Comparison of ENCODE assay signal across 13 cellular contexts in genomic region chr1:111221276-111221632, GRCh38. TPM values are rescaled to one million over a fixed set of nuclear protein-coding genes. Genes with fewer than 3 reads are reported as not detected.
DNase-seq lines count a peak whose midpoint lies in the region; ATAC-seq and TF ChIP-seq lines count a peak whose summit lies in the region.
"Had no signal": no experiment of that assay in that cellular context is flagged by ENCODE, and none has a peak within 500 bp of the region (broad histone marks: within the 10 kb centered on the region; RNA-seq: fewer than 3 reads in every experiment).

No MANE protein-coding gene starts in this region.

- H3K9me3 ChIP-seq in DND-41 (ENCODE audit: insufficient read depth, low read length, severe bottlenecking) (no peaks in the 10 kb centered on the region), gastroesophageal sphincter (no peaks in the 10 kb centered on the region)
- H3K9me3 ChIP-seq: gastrocnemius medialis, upper lobe of left lung had no signal

- H3K4me2 ChIP-seq in DND-41 (ENCODE audit: insufficient read depth, low read length), result peak overlapping the region; percentile 61

- TF ChIP-seq POLR2A in gastroesophageal sphincter (IDR thresholded peaks at IDR 0.05), result no peak

- TF ChIP-seq CTCF in DND-41 (IDR thresholded peaks at IDR 0.05; ENCODE audit: borderline replicate concordance, extremely low read depth, low read length, poor library complexity, severe bottlenecking), result no peak
- TF ChIP-seq CTCF in activated B cell treated with CpG ODN at 0.5 μM for 24 hours (IDR thresholded peaks at IDR 0.05), result no peak
- TF ChIP-seq CTCF in gastroesophageal sphincter (IDR thresholded peaks at IDR 0.05), result no peak

- H3K27ac ChIP-seq in DND-41 (ENCODE audit: low read length) (peak overlapping the region; percentile 97), gastroesophageal sphincter (no peak overlapping the region)
- H3K27ac ChIP-seq: gastrocnemius medialis had no signal

- H3K9ac ChIP-seq in DND-41 (ENCODE audit: low read depth, low read length), result peak overlapping the region; percentile 67

- no peak for TF ChIP-seq EP300 in gastroesophageal sphincter (IDR thresholded peaks at IDR 0.05)

- peaks cover 99% of the 10 kb centered on the region for H3K4me1 ChIP-seq in DND-41 (ENCODE audit: insufficient read depth, low read length)
- peaks cover 0 to 11% (median 0%) of the 10 kb centered on the region in 3 donors for H3K4me1 ChIP-seq in gastroesophageal sphincter
- H3K4me1 ChIP-seq: gastrocnemius medialis had no signal

- no peaks in the 10 kb centered on the region for H3K36me3 Mint-ChIP-seq in activated B cell treated with CpG ODN at 0.5 μM for 24 hours (ENCODE audit: low read depth)
- H3K36me3 Mint-ChIP-seq in naive B cell, result no peaks in the 10 kb centered on the region

- no peaks in the 10 kb centered on the region for H3K36me3 ChIP-seq in DND-41 (ENCODE audit: insufficient read depth, low read length)
- H3K36me3 ChIP-seq in gastroesophageal sphincter, result no peaks in the 10 kb centered on the region
- H3K36me3 ChIP-seq: gastrocnemius medialis, upper lobe of left lung had no signal

- no peaks in the 10 kb centered on the region for H3K9me3 Mint-ChIP-seq in activated B cell treated with CpG ODN at 0.5 μM for 24 hours
- peaks cover 0 to 4% (median 0%) of the 10 kb centered on the region in 7 donors for H3K9me3 Mint-ChIP-seq in naive B cell

- no peaks in the 10 kb centered on the region for H4K20me1 ChIP-seq in DND-41 (ENCODE audit: insufficient read depth, low read length)

- CTCF ChIA-PET in activated B cell treated with CpG ODN at 0.5 μM for 24 hours (lab: Charles Lee), result interaction anchor here (0.8 to 4.9 kb wide), 10 partner anchors 14 to 191 kb away, joined by 3 to 69 read pairs (median 8); partner anchors contain the start of genes CEPT1 and DRAM2

- H3K27me3 ChIP-seq in DND-41 (ENCODE audit: insufficient read depth, low read length, poor library complexity) (no peaks in the 10 kb centered on the region), gastroesophageal sphincter (no peaks in the 10 kb centered on the region)
- H3K27me3 ChIP-seq: gastrocnemius medialis, upper lobe of left lung had no signal

- POLR2A ChIA-PET in activated B cell treated with CpG ODN at 0.5 μM for 24 hours (lab: Charles Lee), result interaction anchor here (0.7 to 8.8 kb wide), 12 partner anchors 8 to 535 kb away, joined by 3 to 258 read pairs (median 6); partner anchors contain the start of genes ATP5PB, CEPT1, DRAM2 and WDR77

- 30 to 34% methylated on average over 1 to 2 of the region's 2 CpGs for WGBS in gastroesophageal sphincter (ENCODE audit: low coverage in 1 of 2), 2 donors

- peaks cover 89% of the 10 kb centered on the region for H3K4me1 Mint-ChIP-seq in activated B cell treated with CpG ODN at 0.5 μM for 24 hours
- H3K4me1 Mint-ChIP-seq in naive B cell, result peaks cover 85 to 94% (median 93%) of the 10 kb centered on the region in 3 donors

- H3K27ac Mint-ChIP-seq in activated B cell treated with CpG ODN at 0.5 μM for 24 hours (peak overlapping the region; percentile 95), naive B cell (peak overlapping the region; percentile 58 to 99 (median 94))

- H3K4me3 Mint-ChIP-seq in activated B cell treated with CpG ODN at 0.5 μM for 24 hours (peak overlapping the region; percentile 50), naive B cell (peak overlapping the region; percentile 65 to 85 (median 80))

- intact Hi-C loops in activated B cell treated with CpG ODN at 0.5 μM for 24 hours (cut with micrococcal nuclease), result loop anchor here (1.0 to 5.0 kb wide), 5 partner anchors 8 to 439 kb away; no protein-coding TSS in a partner anchor
- intact Hi-C loops in left colon (cut with DNase I, micrococcal nuclease), result loop anchor here in 1 of 2 donors (5.0 to 10.0 kb wide), 2 partner anchors 181 to 544 kb away; no protein-coding TSS in a partner anchor

- ATAC-seq in DND-41 (ENCODE audit: insufficient read depth, low read depth) (no peak), activated B cell treated with CpG ODN at 0.5 μM for 24 hours (ENCODE audit: low read depth) (no peak), naive B cell (ENCODE audit: low read depth in 2 of 2) (no peak), left colon (no peak), gastroesophageal sphincter (no peak), GM18861 (IDR thresholded peaks at IDR 0.05; ENCODE audit: unreplicated experiment) (no peak)
- ATAC-seq: gastrocnemius medialis had no signal

- H2AFZ ChIP-seq in DND-41 (ENCODE audit: low read depth, low read length), result no peak overlapping the region

- peak overlapping the region in 1 of 2 experiments; percentile 47; a peak in 2 of 4 replicates for H3K4me3 ChIP-seq in DND-41 (ENCODE audit: low read depth in 1 of 2, low read length in 2 of 2)
- peak overlapping the region; percentile 22 for H3K4me3 ChIP-seq in Jurkat, Clone E6-1 (ENCODE audit: low read length)
- no peak overlapping the region for H3K4me3 ChIP-seq in gastroesophageal sphincter
- H3K4me3 ChIP-seq: gastrocnemius medialis, upper lobe of left lung had no signal

- no peaks in the 10 kb centered on the region for H3K27me3 Mint-ChIP-seq in activated B cell treated with CpG ODN at 0.5 μM for 24 hours
- H3K27me3 Mint-ChIP-seq in naive B cell, result no peaks in the 10 kb centered on the region

- no peak for DNase-seq in DND-41
- no peak for DNase-seq in Jurkat, Clone E6-1 (ENCODE audit: low read depth, low spot score)
- no peak for DNase-seq in activated B cell treated with CpG ODN at 0.5 μM for 24 hours
- no peak for DNase-seq in naive B cell
- no peak for DNase-seq in left colon
- DNase-seq in NCI-H1105 treated with DMSO at 0.1 percent for 48 hours (lab: John Stamatoyannopoulos, UW), result no peak
- DNase-seq: aorta, gastrocnemius medialis, kidney had no signal

- H3K79me2 ChIP-seq in DND-41 (ENCODE audit: insufficient read depth, low read length), result peaks cover 56% of the 10 kb centered on the region

RNA-seq across cellular contexts. Expression of gene CHI3L2, which starts 6.3 kb away (rescaled TPM):
- 936 TPM for polyA plus RNA-seq in Jurkat, Clone E6-1 (2012; ENCODE audit: insufficient read depth, insufficient read length)
- total RNA-seq in activated B cell treated with CpG ODN at 0.5 μM for 24 hours, result 19.6 and 23.6 TPM in 2 replicates
- 100 to 1,000 TPM in 4 of 6 donors, 10 to 100 TPM in 2; 42.6 to 239 (median 159) TPM for polyA plus RNA-seq in naive B cell (ENCODE audit: low read depth in 6 of 6)
- 1 to 10 TPM in 1 of 2 donors, under 1 TPM in 1; 0.40 to 1.2 TPM for total RNA-seq in left colon
- total RNA-seq in gastroesophageal sphincter, result 10 to 100 TPM in 1 of 4 donors, 1 to 10 TPM in 1, under 1 TPM in 1, not detected in 1; 0.42 to 13.1 (median 4.7) TPM
- polyA plus RNA-seq: neural cell had no signal

RNA-seq across cellular contexts. Expression of gene DENND2D, which starts 20.8 kb away (rescaled TPM):
- 27.5 TPM for polyA plus RNA-seq in Jurkat, Clone E6-1 (2012; ENCODE audit: insufficient read depth, insufficient read length)
- total RNA-seq in activated B cell treated with CpG ODN at 0.5 μM for 24 hours (48.9 and 58.6 TPM in 2 replicates), left colon (10 to 100 TPM; 54.1 to 63.5 TPM), gastroesophageal sphincter (10 to 100 TPM in 1 of 4 donors, 1 to 10 TPM in 3; 1.4 to 16.6 (median 6.4) TPM)
- polyA plus RNA-seq in naive B cell (ENCODE audit: low read depth in 6 of 6), result 100 to 1,000 TPM in 2 of 6 donors, 10 to 100 TPM in 4; 60.2 to 124 (median 82.6) TPM
- polyA plus RNA-seq: neural cell had no signal
